In genomic region chr1:221841291-221841982, GRCh38 we compare ENCODE assay signal across 15 cellular contexts.
DNase-seq lines count a peak whose midpoint lies in the region; ATAC-seq and TF ChIP-seq lines count a peak whose summit lies in the region.
"Had no signal": no experiment of that assay in that cellular context is flagged by ENCODE, and none has a peak within 500 bp of the region (broad histone marks: within the 10 kb centered on the region; RNA-seq: fewer than 3 reads in every experiment).

No MANE protein-coding gene starts in this region.

- H3K36me3 ChIP-seq in PC-9 (ENCODE audit: low read depth): no peaks in the 10 kb centered on the region

- peaks cover 11% of the 10 kb centered on the region; the same call in 1 of the 2 replicates for H3F3A ChIP-seq in PC-9 (ENCODE audit: insufficient read depth, low read depth)

- no peaks in the 10 kb centered on the region for H3K36me3 Mint-ChIP-seq in stimulated activated memory B cell treated with anti-CD40 and anti-IgM and Interleukin-4, amounts not matched to agents 10 μg/mL and 1 μg/mL and 100 μg/mL, for 72 hours

- DNase-seq in Right ventricle myocardium superior: no peak
- DNase-seq in right cardiac atrium: no peak
- peak; percentile 71 for DNase-seq in NOMO-1 treated with dmso at 0.1 percent for 144 hours (lab: John Stamatoyannopoulos, UW; ENCODE audit: unreplicated experiment)
- DNase-seq in fibroblast of peridontal ligament (ENCODE audit: extremely low read depth): peak; percentile 63
- no peak for DNase-seq in GM10266 (ENCODE audit: extremely low spot score)
- no peak for DNase-seq in omental fat pad (ENCODE audit: low spot score)
- DNase-seq in PC-9: no peak
- DNase-seq: activated CD4-positive, alpha-beta T cell treated with anti-CD3 and anti-CD28 coated beads for 1 hour; activated naive CD4-positive, alpha-beta T cell treated with anti-CD3 and anti-CD28 coated beads, Interleukin-2, amount 50 U/mL, for 16 hours; DMS153; hypothalamus; NCI-H1092; NCI-H2171; small intestine had no signal

- H3K27ac ChIP-seq in right cardiac atrium (ENCODE audit: low read length): no peak overlapping the region
- H3K27ac ChIP-seq in PC-9: no peak overlapping the region

- H3K4me3 Mint-ChIP-seq in stimulated activated memory B cell treated with anti-CD40 and anti-IgM and Interleukin-4, amounts not matched to agents 10 μg/mL and 1 μg/mL and 100 μg/mL, for 72 hours: no peak overlapping the region

- no peaks in the 10 kb centered on the region for H3K9me2 ChIP-seq in PC-9 (ENCODE audit: insufficient read depth)

- ATAC-seq in Right ventricle myocardium superior (ENCODE audit: poor library complexity) (peak; percentile 67), right cardiac atrium (no peak), omental fat pad (ENCODE audit: low FRiP score) (no peak)
- no peak for ATAC-seq in stimulated activated memory B cell treated with anti-CD40 and anti-IgM and Interleukin-4, amounts not matched to agents 10 μg/mL and 1 μg/mL and 100 μg/mL, for 72 hours

- no peaks in the 10 kb centered on the region for H3K9me3 ChIP-seq in right cardiac atrium (ENCODE audit: control insufficient read depth, low read length)
- H3K9me3 ChIP-seq in PC-9 (ENCODE audit: insufficient read depth, low read depth): no peaks in the 10 kb centered on the region

- H3K4me1 Mint-ChIP-seq in stimulated activated memory B cell treated with anti-CD40 and anti-IgM and Interleukin-4, amounts not matched to agents 10 μg/mL and 1 μg/mL and 100 μg/mL, for 72 hours: peaks cover 46% of the 10 kb centered on the region

- H4K20me1 ChIP-seq in PC-9 (ENCODE audit: insufficient read depth): no peaks in the 10 kb centered on the region

- no peaks in the 10 kb centered on the region for H3K27me3 Mint-ChIP-seq in stimulated activated memory B cell treated with anti-CD40 and anti-IgM and Interleukin-4, amounts not matched to agents 10 μg/mL and 1 μg/mL and 100 μg/mL, for 72 hours

- H3K4me1 ChIP-seq in right cardiac atrium (ENCODE audit: control insufficient read depth, insufficient read depth, low read length): peaks cover 3% of the 10 kb centered on the region
- peaks cover 23% of the 10 kb centered on the region for H3K4me1 ChIP-seq in PC-9 (replicated peaks; ENCODE audit: insufficient read depth)

- H3K79me2 ChIP-seq in PC-9 (ENCODE audit: low read depth): no peaks in the 10 kb centered on the region

- peak overlapping the region; percentile 69 for H3K27ac Mint-ChIP-seq in stimulated activated memory B cell treated with anti-CD40 and anti-IgM and Interleukin-4, amounts not matched to agents 10 μg/mL and 1 μg/mL and 100 μg/mL, for 72 hours

- H3K9me3 Mint-ChIP-seq in stimulated activated memory B cell treated with anti-CD40 and anti-IgM and Interleukin-4, amounts not matched to agents 10 μg/mL and 1 μg/mL and 100 μg/mL, for 72 hours: no peaks in the 10 kb centered on the region

- BruUV-seq in PC-9 (replicated peaks; lab: Mats Ljungman, UMichigan): no TSS peak

- intact Hi-C loops in Right ventricle myocardium superior (cut with DNase I) (no loop called here), right cardiac atrium (cut with DNase I) (no loop called here), PC-9 (cut with micrococcal nuclease; ENCODE audit: unreplicated experiment) (loop anchor here (2.0 kb wide), 1 partner anchor 31 kb away; no protein-coding TSS in a partner anchor)

- 56% methylated on average over 4 of the region's 4 CpGs for WGBS in right cardiac atrium

- CTCF ChIA-PET in PC-9 (lab: Charles Lee): no interaction called here

- H3K4me2 ChIP-seq in PC-9: no peak overlapping the region

- TF ChIP-seq CTCF in GM10266 (IDR thresholded peaks at IDR 0.05; ENCODE audit: control insufficient read depth, insufficient read depth, low read depth, missing control alignments) (no peak), omental fat pad (IDR thresholded peaks at IDR 0.05) (no peak), PC-9 (conservative IDR thresholded peaks at IDR 0.05) (no peak)

- H3K27me3 ChIP-seq in right cardiac atrium (ENCODE audit: control insufficient read depth, insufficient read depth) (no peaks in the 10 kb centered on the region), PC-9 (ENCODE audit: insufficient read depth, low read depth) (no peaks in the 10 kb centered on the region)

- H3K4me3 ChIP-seq in right cardiac atrium (ENCODE audit: low read length) (no peak overlapping the region), PC-9 (no peak overlapping the region)

- no peak overlapping the region for H2AFZ ChIP-seq in PC-9

- POLR2A ChIA-PET in PC-9 (lab: Charles Lee; ENCODE audit: unreplicated experiment): no interaction called here

Comparison
In these comparisons a context has a peak if more than half of its experiments do, and no peak if none do; other contexts are left out.
1. DNase-seq: peak in NOMO-1 treated with dmso at 0.1 percent for 144 hours (single experiment) and fibroblast of peridontal ligament (single experiment); none in Right ventricle myocardium superior (single experiment), right cardiac atrium (0 of 3), GM10266 (single experiment), omental fat pad (single experiment) and PC-9 (0 of 2).